In genomic region chr1:43309626-43310025, GRCh38 we compare ENCODE assay signal across 16 cellular contexts. TPM values are rescaled to one million over a fixed set of nuclear protein-coding genes. Genes with fewer than 3 reads are reported as not detected.
"Had no signal": no experiment of that assay in that cellular context is flagged by ENCODE, and none has a peak within 500 bp of the region (broad histone marks: within the 10 kb centered on the region; RNA-seq: fewer than 3 reads in every experiment).

No MANE protein-coding gene starts in this region.

- DNase-seq: activated CD4-positive, alpha-beta T cell treated with anti-CD3 and anti-CD28 coated beads, Interleukin-2, amount 50 U/mL, for 48 hours; activated gamma-delta T cell treated with Interleukin-2 at 50 U/mL for 16 hours; activated naive CD8-positive, alpha-beta T cell treated with anti-CD3 and anti-CD28 coated beads, Interleukin-2, amount 10 ng/mL, durations not matched to agents 7 days and 5 days; activated T-cell treated with anti-CD3 and anti-CD28 coated beads, Interleukin-2, amount 50 U/mL, for 48 hours; stimulated activated CD4-positive, alpha-beta T cell treated with anti-CD3 and anti-CD28 coated beads, Interleukin-15, amount 100 ng/mL, for 24 hours; stimulated activated CD4-positive, alpha-beta T cell treated with anti-CD3 and anti-CD28 coated beads, Interleukin-4, amount 100 ng/mL, for 24 hours; stimulated activated naive CD8-positive, alpha-beta T cell treated with anti-CD3 and anti-CD28 coated beads, Interleukin-15, amount 100 ng/mL, for 72 hours had no signal

- H3K36me3 ChIP-seq: ascending aorta had no signal

- H3K4me1 ChIP-seq: ascending aorta had no signal

- H3K9me3 ChIP-seq: ascending aorta had no signal

- H3K27me3 ChIP-seq: ascending aorta had no signal

- H3K27ac ChIP-seq: ascending aorta had no signal

- H3K4me3 ChIP-seq: ascending aorta had no signal

- ATAC-seq: activated CD4-positive, CD25-positive, alpha-beta regulatory T cell treated with anti-CD3 and anti-CD28 coated beads, Interleukin-2, amount 50 U/mL, for 24 hours; esophagus mucosa; left cardiac atrium; natural killer cell treated with Interleukin-12 subunit alpha and Interleukin-12 subunit beta and Interleukin-15 and Interleukin-18, amount 100 ng/mL, for 72 hours; stimulated activated naive CD8-positive, alpha-beta T cell treated with anti-CD3 and anti-CD28 coated beads, Interleukin-15, amount 100 ng/mL, for 72 hours had no signal

RNA-seq across cellular contexts. Expression of gene TIE1, which starts 8.8 kb away (rescaled TPM):
- total RNA-seq: chondrocyte, osteocyte had no signal

RNA-seq across cellular contexts. Expression of gene C1orf210, which starts 24.2 kb away (rescaled TPM):
- total RNA-seq: activated naive CD8-positive, alpha-beta T cell treated with anti-CD3 and anti-CD28 coated beads, Interleukin-2, amount 10 ng/mL, durations not matched to agents 7 days and 5 days; ascending aorta; chondrocyte; dermis microvascular lymphatic vessel endothelial cell; left cardiac atrium; natural killer cell treated with Interleukin-12 subunit alpha and Interleukin-12 subunit beta and Interleukin-15 and Interleukin-18, amount 100 ng/mL, for 72 hours; osteocyte had no signal

RNA-seq across cellular contexts. Expression of gene MPL, which starts 28.0 kb away (rescaled TPM):
- total RNA-seq: activated naive CD8-positive, alpha-beta T cell treated with anti-CD3 and anti-CD28 coated beads, Interleukin-2, amount 10 ng/mL, durations not matched to agents 7 days and 5 days; ascending aorta; bronchial epithelial cell; chondrocyte; natural killer cell treated with Interleukin-12 subunit alpha and Interleukin-12 subunit beta and Interleukin-15 and Interleukin-18, amount 100 ng/mL, for 72 hours; osteocyte had no signal

RNA-seq across cellular contexts. Expression of gene TMEM125, which starts 39.8 kb away (rescaled TPM):
- total RNA-seq: activated naive CD8-positive, alpha-beta T cell treated with anti-CD3 and anti-CD28 coated beads, Interleukin-2, amount 10 ng/mL, durations not matched to agents 7 days and 5 days; ascending aorta; chondrocyte; dermis microvascular lymphatic vessel endothelial cell; natural killer cell treated with Interleukin-12 subunit alpha and Interleukin-12 subunit beta and Interleukin-15 and Interleukin-18, amount 100 ng/mL, for 72 hours; osteocyte had no signal

RNA-seq across cellular contexts. Expression of gene CDC20, which starts 49.2 kb away (rescaled TPM):
- total RNA-seq: ascending aorta had no signal
